In the genomic region with DNA sequence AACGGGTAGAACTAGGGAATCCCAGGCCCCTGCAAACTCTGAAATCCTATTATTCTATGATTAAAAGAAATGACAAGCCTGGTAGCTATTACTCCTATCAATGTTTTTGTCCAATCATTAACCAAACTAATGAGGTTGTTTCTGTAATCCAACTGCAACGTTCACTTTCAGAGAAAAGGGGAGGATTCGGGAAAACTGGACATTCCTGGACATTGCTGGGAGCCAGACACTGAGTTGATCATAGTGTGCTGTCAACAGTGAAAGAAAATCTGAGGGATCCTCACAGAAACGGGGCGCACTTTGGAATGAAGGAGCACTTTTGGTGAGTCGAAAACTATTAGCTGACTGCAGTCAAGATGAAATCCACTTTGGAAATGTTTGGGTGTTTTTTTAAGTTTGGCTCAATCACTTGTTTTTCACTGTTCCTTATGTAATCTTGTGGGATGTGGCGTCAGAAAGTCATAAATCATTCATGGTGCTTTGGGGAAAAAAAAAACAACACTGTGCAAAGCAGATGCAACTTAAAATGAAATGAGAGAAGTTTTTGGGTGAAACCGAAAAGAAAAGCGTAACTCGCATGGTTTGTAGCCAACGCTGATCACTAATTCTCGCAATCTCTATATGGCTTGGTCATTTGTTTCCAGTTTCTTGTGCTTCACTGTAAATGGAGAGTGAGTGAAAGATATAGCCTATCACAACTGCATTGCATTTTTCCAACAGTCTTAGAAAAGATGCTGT, we compare ENCODE assay signal across 10 cellular contexts. TPM values are rescaled to one million over a fixed set of nuclear protein-coding genes. Genes with fewer than 3 reads are reported as not detected.
A peak's percentile ranks its signal among the peaks of the same experiment; 100 is the strongest.
DNase-seq lines count a peak whose midpoint lies in the region; ATAC-seq and TF ChIP-seq lines count a peak whose summit lies in the region.
"Had no signal": no experiment of that assay in that cellular context is flagged by ENCODE, and none has a peak within 500 bp of the region (broad histone marks: within the 10 kb centered on the region; RNA-seq: fewer than 3 reads in every experiment).

No MANE protein-coding gene starts in this region.

- peak; percentile 7 for DNase-seq in GM19238 (ENCODE audit: insufficient read length, low spot score)
- DNase-seq in amniotic epithelial cell (ENCODE audit: low read depth): peak; percentile 72
- DNase-seq in gastrocnemius medialis: no peak
- DNase-seq in KG1 (lab: John Stamatoyannopoulos, UW): no peak
- no peak for DNase-seq in germinal center (ENCODE audit: low spot score)
- no peak for DNase-seq in NCI-H1105 treated with DMSO at 0.1 percent for 48 hours (lab: John Stamatoyannopoulos, UW)
- DNase-seq: foreskin melanocyte, NCI-H524 treated with DMSO at 0.1 percent for 48 hours had no signal

- TF ChIP-seq CTCF in gastrocnemius medialis (IDR thresholded peaks at IDR 0.05 in 4 of 5, conservative IDR thresholded peaks at IDR 0.05 in 1 of 5): no peak

- H3K4me1 ChIP-seq in gastrocnemius medialis: no peaks in the 10 kb centered on the region

- in situ Hi-C loops in gastrocnemius medialis (cut with MboI; ENCODE audit: low sequenced_read_pairs in 4 of 4): no loop called here

- intact Hi-C loops in gastrocnemius medialis (cut with DNase I; ENCODE audit: low total_unique reads): no loop called here

- H3K27ac ChIP-seq in gastrocnemius medialis: peak overlapping the region in 2 of 4 donors; percentile 5 to 47

- no peak for TF ChIP-seq POLR2A in gastrocnemius medialis (IDR thresholded peaks at IDR 0.05)

- H3K36me3 ChIP-seq in gastrocnemius medialis: no peaks in the 10 kb centered on the region

- peaks cover 0 to 5% (median 0%) of the 10 kb centered on the region in 3 donors for H3K27me3 ChIP-seq in gastrocnemius medialis

- no peaks in the 10 kb centered on the region for H3K9me3 ChIP-seq in gastrocnemius medialis

- ATAC-seq in HG02852 (IDR thresholded peaks at IDR 0.05; ENCODE audit: unreplicated experiment) (peak; percentile 81), gastrocnemius medialis (peak; percentile 51 to 63), HG03571 (IDR thresholded peaks at IDR 0.05; ENCODE audit: unreplicated experiment) (no peak)

- H3K4me3 ChIP-seq in gastrocnemius medialis: peak overlapping the region in 1 of 4 donors; percentile 19

RNA-seq across cellular contexts. Expression of a gene that starts 51.2 kb away (rescaled TPM):
- 1 to 10 TPM in 2 of 4 donors, under 1 TPM in 2; 0.61 to 1.9 (median 0.94) TPM for total RNA-seq in gastrocnemius medialis

Comparison
In these comparisons a context has a peak if more than half of its experiments do, and no peak if none do; other contexts are left out.
1. DNase-seq: peak in GM19238 (single experiment) and amniotic epithelial cell (single experiment); none in gastrocnemius medialis (0 of 2), KG1 (single experiment), germinal center (single experiment) and NCI-H1105 treated with DMSO at 0.1 percent for 48 hours (single experiment).